ENCODE assay signal across 22 cellular contexts in genomic region chr2:138157372-138157771, GRCh38.
"Had no signal": no experiment of that assay in that cellular context is flagged by ENCODE, and none has a peak within 500 bp of the region (broad histone marks: within the 10 kb centered on the region; RNA-seq: fewer than 3 reads in every experiment).

No MANE protein-coding gene starts in this region.

- H3K27ac ChIP-seq: left ventricle myocardium inferior, ovary, skin epidermis, stomach, testis, thyroid gland, transverse colon, upper lobe of right lung had no signal

- DNase-seq: islet precursor cell; left ventricle myocardium inferior; mesendoderm; naive thymus-derived CD4-positive, alpha-beta T cell; ovary; right cardiac atrium; stimulated activated CD4-positive, alpha-beta T cell treated with anti-CD3 and anti-CD28 coated beads, Interleukin-12 subunit alpha, Interleukin-12 subunit beta, amount 100 ng/mL, for 4 hours; stimulated activated CD4-positive, alpha-beta T cell treated with anti-CD3 and anti-CD28 coated beads, Interleukin-15, amount 100 ng/mL, for 24 hours; stimulated activated CD4-positive, alpha-beta T cell treated with anti-CD3 and anti-CD28 coated beads, Interleukin-2, amount 100 ng/mL, for 24 hours; stimulated activated CD4-positive, alpha-beta T cell treated with anti-CD3 and anti-CD28 coated beads, Interleukin-4, amount 100 ng/mL, for 1 hour; stimulated activated naive B cell treated with anti-CD40 and anti-IgM and Interleukin-4, amounts not matched to agents 10 μg/mL and 1 μg/mL and 100 μg/mL, for 72 hours; stimulated activated naive CD8-positive, alpha-beta T cell treated with anti-CD3 and anti-CD28 coated beads, Interleukin-15, Interleukin-2, amounts not matched to agents 100 U/mL and 50 U/mL, for 24 hours; stomach; testis; thyroid gland; transverse colon; upper lobe of right lung had no signal

- H3K4me3 ChIP-seq: left ventricle myocardium inferior, lung, ovary, skin epidermis, stomach, testis, thyroid gland, transverse colon, upper lobe of right lung had no signal

- FAIRE-seq: urothelium cell line had no signal

- H3K36me3 ChIP-seq: left ventricle myocardium inferior, ovary, thyroid gland, transverse colon, upper lobe of right lung had no signal

- H3K4me1 ChIP-seq: left ventricle myocardium inferior, stomach, testis, thyroid gland, transverse colon, upper lobe of right lung had no signal

- H3K27me3 ChIP-seq: ovary, stomach, testis, thyroid gland, transverse colon, upper lobe of right lung had no signal

- ATAC-seq: naive thymus-derived CD4-positive, alpha-beta T cell; natural killer cell treated with Interleukin-12 subunit alpha and Interleukin-12 subunit beta and Interleukin-15 and Interleukin-18, amount 100 ng/mL, for 72 hours; right cardiac atrium; sciatic nerve; stimulated activated naive B cell treated with anti-CD40 and anti-IgM and Interleukin-4, amounts not matched to agents 10 μg/mL and 1 μg/mL and 100 μg/mL, for 72 hours; stimulated activated naive CD8-positive, alpha-beta T cell treated with anti-CD3 and anti-CD28 coated beads, Interleukin-15, Interleukin-2, amounts not matched to agents 100 U/mL and 50 U/mL, for 24 hours; upper lobe of right lung had no signal

- H3K9me3 ChIP-seq: ovary, testis, thyroid gland, transverse colon, upper lobe of right lung had no signal
